ENCODE assay signal across 13 cellular contexts in the genomic region with DNA sequence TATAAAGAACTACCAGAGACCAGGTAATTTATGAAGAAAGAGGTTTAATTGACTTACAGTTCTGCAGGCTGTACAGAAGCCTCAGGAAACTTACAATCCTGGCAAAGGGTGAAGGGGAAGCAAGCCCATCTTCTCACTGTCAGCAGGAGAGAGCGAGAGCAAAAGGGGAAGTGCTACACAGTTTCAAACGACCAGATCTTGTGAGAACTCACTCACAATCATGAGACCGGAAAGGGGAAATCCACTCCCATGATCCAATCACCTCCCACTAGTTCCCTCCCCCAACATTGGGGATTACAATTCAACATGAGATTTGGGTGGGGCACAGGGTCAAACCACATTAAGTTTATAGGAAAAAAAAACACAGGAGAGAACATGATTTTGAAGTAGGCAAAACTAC.
DNase-seq lines count a peak whose midpoint lies in the region; ATAC-seq and TF ChIP-seq lines count a peak whose summit lies in the region.
"Had no signal": no experiment of that assay in that cellular context is flagged by ENCODE, and none has a peak within 500 bp of the region (broad histone marks: within the 10 kb centered on the region; RNA-seq: fewer than 3 reads in every experiment).

No MANE protein-coding gene starts in this region.

- peaks cover 21% of the 10 kb centered on the region for H3K4me1 ChIP-seq in OCI-LY3 (ENCODE audit: low read length)
- no peaks in the 10 kb centered on the region for H3K4me1 ChIP-seq in GM23248 (ENCODE audit: insufficient read depth)
- H3K4me1 ChIP-seq: ascending aorta, tibial artery had no signal

- H3K27ac ChIP-seq in OCI-LY3 (ENCODE audit: low read length), result 0 out of 2 replicates have a peak overlapping the region, but pooled peaks have one; percentile 27
- no peak overlapping the region for H3K27ac ChIP-seq in GM23248
- H3K27ac ChIP-seq: ascending aorta, tibial artery had no signal

- H2AFZ ChIP-seq in OCI-LY3 (ENCODE audit: low read depth, low read length) (peak overlapping the region; percentile 42; the same call in 1 of the 2 replicates), GM23248 (no peak overlapping the region)

- no peak overlapping the region for H3K27ac Mint-ChIP-seq in activated naive CD8-positive, alpha-beta T cell treated with anti-CD3 and anti-CD28 coated beads, Interleukin-2, amount 10 ng/mL, durations not matched to agents 7 days and 5 days
- no peak overlapping the region for H3K27ac Mint-ChIP-seq in activated naive CD8-positive, alpha-beta T cell treated with anti-CD3 and anti-CD28 coated beads for 36 hours
- H3K27ac Mint-ChIP-seq: activated CD8-positive, alpha-beta T cell treated with anti-CD3 and anti-CD28 coated beads for 36 hours had no signal

- H3K4me3 ChIP-seq in OCI-LY3 (ENCODE audit: low read length) (peak overlapping the region; percentile 66), GM23248 (no peak overlapping the region)
- H3K4me3 ChIP-seq: ascending aorta, tibial artery had no signal

- peaks cover 2% of the 10 kb centered on the region for H3K36me3 Mint-ChIP-seq in activated naive CD8-positive, alpha-beta T cell treated with anti-CD3 and anti-CD28 coated beads, Interleukin-2, amount 10 ng/mL, durations not matched to agents 7 days and 5 days
- no peaks in the 10 kb centered on the region for H3K36me3 Mint-ChIP-seq in activated naive CD8-positive, alpha-beta T cell treated with anti-CD3 and anti-CD28 coated beads for 36 hours

- H3K9ac ChIP-seq in OCI-LY3 (ENCODE audit: low read length), result peak overlapping the region; percentile 41; the same call in 1 of the 2 replicates
- no peak overlapping the region for H3K9ac ChIP-seq in GM23248

- no peaks in the 10 kb centered on the region for H4K20me1 ChIP-seq in OCI-LY3 (ENCODE audit: insufficient read depth, low read length)
- no peaks in the 10 kb centered on the region for H4K20me1 ChIP-seq in GM23248 (ENCODE audit: insufficient read depth)

- POLR2A ChIA-PET in activated naive CD8-positive, alpha-beta T cell treated with anti-CD3 and anti-CD28 coated beads, Interleukin-2, amount 10 ng/mL, durations not matched to agents 7 days and 5 days (lab: Charles Lee), result no interaction called here

- TF ChIP-seq CTCF in OCI-LY3 (IDR thresholded peaks at IDR 0.05; ENCODE audit: low read depth, low read length), result no peak

- in situ Hi-C loops in GM23248 (cut with MboI), result no loop called here

- peaks cover 8% of the 10 kb centered on the region; the same call in 1 of the 2 replicates for H3K9me3 ChIP-seq in OCI-LY3 (ENCODE audit: insufficient read depth, low read length)
- H3K9me3 ChIP-seq in GM23248 (ENCODE audit: low read depth), result no peaks in the 10 kb centered on the region
- H3K9me3 ChIP-seq: ascending aorta, tibial artery had no signal

- WGBS in GM23248 (ENCODE audit: low coverage in 1 of 2, low lambda C conversion rate in 2 of 2, missing lambda C conversion rate in 2 of 2), 2 experiments, result 27 to 28% methylated on average over 3 of the region's 3 CpGs

- DNase-seq in activated naive CD8-positive, alpha-beta T cell treated with anti-CD3 and anti-CD28 coated beads, Interleukin-2, amount 10 ng/mL, durations not matched to agents 7 days and 5 days, result no peak
- no peak for DNase-seq in activated naive CD8-positive, alpha-beta T cell treated with anti-CD3 and anti-CD28 coated beads for 36 hours
- DNase-seq in GM23248 (no peak), SHP77 treated with DMSO at 0.1 percent for 48 hours (lab: John Stamatoyannopoulos, UW) (no peak)
- no peak for DNase-seq in stimulated activated CD4-positive, alpha-beta T cell treated with anti-CD3 and anti-CD28 coated beads, Interleukin-4, amount 100 ng/mL, for 1 hour
- DNase-seq: activated CD8-positive, alpha-beta T cell treated with anti-CD3 and anti-CD28 coated beads for 36 hours; NCI-H1105 treated with DMSO at 0.1 percent for 48 hours; stimulated activated CD4-positive, alpha-beta T cell treated with anti-CD3 and anti-CD28 coated beads, Interleukin-2, amount 100 ng/mL, for 48 hours; tibial artery had no signal

- H3K36me3 ChIP-seq in OCI-LY3 (replicated peaks; ENCODE audit: low read depth, low read length), result no peaks in the 10 kb centered on the region
- no peaks in the 10 kb centered on the region for H3K36me3 ChIP-seq in GM23248 (ENCODE audit: low read depth)
- H3K36me3 ChIP-seq: ascending aorta, tibial artery had no signal

- no peaks in the 10 kb centered on the region for H3K9me2 ChIP-seq in GM23248 (ENCODE audit: insufficient read depth)

- no peaks in the 10 kb centered on the region for H3F3A ChIP-seq in GM23248 (ENCODE audit: insufficient read depth)

- no peak for ATAC-seq in activated naive CD8-positive, alpha-beta T cell treated with anti-CD3 and anti-CD28 coated beads, Interleukin-2, amount 10 ng/mL, durations not matched to agents 7 days and 5 days (ENCODE audit: low read depth)
- ATAC-seq in HG03060 (IDR thresholded peaks at IDR 0.05; ENCODE audit: low read depth, unreplicated experiment), result peak; percentile 49
- ATAC-seq in GM19328 (IDR thresholded peaks at IDR 0.05; ENCODE audit: unreplicated experiment), result no peak
- ATAC-seq: activated CD8-positive, alpha-beta T cell treated with anti-CD3 and anti-CD28 coated beads for 36 hours had no signal

- H3K9me3 Mint-ChIP-seq in activated naive CD8-positive, alpha-beta T cell treated with anti-CD3 and anti-CD28 coated beads, Interleukin-2, amount 10 ng/mL, durations not matched to agents 7 days and 5 days, result peaks cover 11% of the 10 kb centered on the region
- peaks cover 11% of the 10 kb centered on the region for H3K9me3 Mint-ChIP-seq in activated naive CD8-positive, alpha-beta T cell treated with anti-CD3 and anti-CD28 coated beads for 36 hours

- H3K27me3 Mint-ChIP-seq in activated naive CD8-positive, alpha-beta T cell treated with anti-CD3 and anti-CD28 coated beads, Interleukin-2, amount 10 ng/mL, durations not matched to agents 7 days and 5 days, result peaks cover 16% of the 10 kb centered on the region
- peaks cover 9% of the 10 kb centered on the region for H3K27me3 Mint-ChIP-seq in activated naive CD8-positive, alpha-beta T cell treated with anti-CD3 and anti-CD28 coated beads for 36 hours
- H3K27me3 Mint-ChIP-seq: activated CD8-positive, alpha-beta T cell treated with anti-CD3 and anti-CD28 coated beads for 36 hours had no signal

- H3K4me3 Mint-ChIP-seq in activated naive CD8-positive, alpha-beta T cell treated with anti-CD3 and anti-CD28 coated beads, Interleukin-2, amount 10 ng/mL, durations not matched to agents 7 days and 5 days, result peak overlapping the region; percentile 43
- no peak overlapping the region for H3K4me3 Mint-ChIP-seq in activated naive CD8-positive, alpha-beta T cell treated with anti-CD3 and anti-CD28 coated beads for 36 hours
- H3K4me3 Mint-ChIP-seq: activated CD8-positive, alpha-beta T cell treated with anti-CD3 and anti-CD28 coated beads for 36 hours had no signal

- H3K4me2 ChIP-seq in OCI-LY3 (ENCODE audit: low read length) (peak overlapping the region; percentile 72), GM23248 (ENCODE audit: unreplicated experiment) (no peak overlapping the region)

- H3K4me1 Mint-ChIP-seq in activated naive CD8-positive, alpha-beta T cell treated with anti-CD3 and anti-CD28 coated beads, Interleukin-2, amount 10 ng/mL, durations not matched to agents 7 days and 5 days, result peaks cover 4% of the 10 kb centered on the region
- H3K4me1 Mint-ChIP-seq in activated naive CD8-positive, alpha-beta T cell treated with anti-CD3 and anti-CD28 coated beads for 36 hours, result peaks cover 2% of the 10 kb centered on the region

- no peaks in the 10 kb centered on the region for H3K79me2 ChIP-seq in OCI-LY3 (ENCODE audit: low read length)
- no peaks in the 10 kb centered on the region for H3K79me2 ChIP-seq in GM23248 (ENCODE audit: insufficient read depth)

- H3K27me3 ChIP-seq in OCI-LY3 (ENCODE audit: low read depth, low read length) (no peaks in the 10 kb centered on the region), GM23248 (replicated peaks; ENCODE audit: insufficient read depth) (no peaks in the 10 kb centered on the region)
- H3K27me3 ChIP-seq: ascending aorta had no signal
